19 cellular contexts compared by ENCODE assay signal in the genomic region with DNA sequence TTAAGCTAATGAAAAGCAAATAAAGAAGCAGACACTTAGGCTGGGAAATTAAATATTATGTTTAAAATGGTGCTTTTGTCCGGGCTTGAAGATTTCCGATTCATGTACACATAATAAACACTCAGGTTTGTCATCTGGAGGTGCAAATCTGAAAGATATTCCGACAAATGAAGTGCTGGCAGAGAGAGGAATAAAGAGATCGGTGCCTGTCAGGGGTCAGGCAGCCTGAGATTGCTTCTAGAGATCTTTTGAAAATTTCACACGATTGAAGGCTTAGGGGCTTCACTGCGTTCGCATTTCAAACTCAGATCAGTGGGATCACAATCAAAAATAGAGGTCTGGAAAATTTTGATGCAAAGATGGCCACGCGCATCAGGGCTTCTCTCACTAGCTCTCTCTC. TPM values are rescaled to one million over a fixed set of nuclear protein-coding genes. Genes with fewer than 3 reads are reported as not detected.
DNase-seq lines count a peak whose midpoint lies in the region; ATAC-seq, FAIRE-seq and TF ChIP-seq lines count a peak whose summit lies in the region.
"Had no signal": no experiment of that assay in that cellular context is flagged by ENCODE, and none has a peak within 500 bp of the region (broad histone marks: within the 10 kb centered on the region; RNA-seq: fewer than 3 reads in every experiment).

No MANE protein-coding gene starts in this region.

- H3K4me2 ChIP-seq in SK-N-SH (no peak overlapping the region), astrocyte (ENCODE audit: low read length) (peak overlapping the region; percentile 67)

- intact Hi-C loops in stomach (cut with DNase I; ENCODE audit: low total_unique reads) (no loop called here), transverse colon (cut with DNase I; ENCODE audit: low total_unique reads) (loop anchor here (5.0 kb wide), 1 partner anchor 1514 kb away; no protein-coding TSS in a partner anchor)

- H3K79me2 ChIP-seq in SK-N-SH (ENCODE audit: insufficient read depth): no peaks in the 10 kb centered on the region
- H3K79me2 ChIP-seq in astrocyte (ENCODE audit: insufficient read depth, low read length): peaks cover 12% of the 10 kb centered on the region

- H2AFZ ChIP-seq in SK-N-SH (ENCODE audit: low read depth) (no peak overlapping the region), astrocyte (ENCODE audit: low read depth, low read length) (no peak overlapping the region)

- DNase-seq in SK-N-SH (peak; percentile 7), astrocyte (ENCODE audit: low read depth) (no peak), neural crest cell (ENCODE audit: low read depth, low spot score) (no peak), stomach (no peak), transverse colon (no peak), 8988T (no peak)
- DNase-seq: BE2C; CD4-positive, alpha-beta memory T cell; DMS79; GOT3; NCI-H1092 treated with DMSO at 0.1 percent for 48 hours; NCI-H2081 treated with DMSO at 0.1 percent for 48 hours; NCI-H510A treated with DMSO at 0.1 percent for 48 hours; PC-3 had no signal

- H3K4me3 ChIP-seq in SK-N-SH (ENCODE audit: low read depth in 2 of 2, low read length in 1 of 2): no peak overlapping the region
- no peak overlapping the region for H3K4me3 ChIP-seq in astrocyte (ENCODE audit: insufficient read depth, low read depth, low read length)
- peak overlapping the region in 1 of 4 donors; percentile 8 for H3K4me3 ChIP-seq in stomach
- no peak overlapping the region for H3K4me3 ChIP-seq in transverse colon

- no peak for TF ChIP-seq EP300 in SK-N-SH (IDR thresholded peaks at IDR 0.05; ENCODE audit: borderline replicate concordance in 1 of 2, low read depth in 1 of 2, low read length in 1 of 2)
- TF ChIP-seq EP300 in stomach (IDR thresholded peaks at IDR 0.05): no peak
- TF ChIP-seq EP300 in transverse colon (IDR thresholded peaks at IDR 0.05; ENCODE audit: low read depth): no peak

- H3K9me3 Mint-ChIP-seq in astrocyte (ENCODE audit: unreplicated experiment): peaks cover 8% of the 10 kb centered on the region
- H3K9me3 Mint-ChIP-seq in neural crest cell: no peaks in the 10 kb centered on the region

- H3K27ac ChIP-seq in SK-N-SH (ENCODE audit: low read depth in 2 of 2, low read length in 1 of 2) (no peak overlapping the region), astrocyte (ENCODE audit: low read depth, low read length) (peak overlapping the region; percentile 20), stomach (peak overlapping the region in 4 of 5 donors; percentile 54 to 97 (median 96)), transverse colon (no peak overlapping the region)
- H3K27ac ChIP-seq: 22Rv1 had no signal

- no peaks in the 10 kb centered on the region for H4K20me1 ChIP-seq in SK-N-SH (ENCODE audit: insufficient read depth)
- peaks cover 15% of the 10 kb centered on the region for H4K20me1 ChIP-seq in astrocyte (ENCODE audit: insufficient read depth, low read length)

- H3K4me3 Mint-ChIP-seq in astrocyte (ENCODE audit: unreplicated experiment) (no peak overlapping the region), neural crest cell (peak overlapping the region; percentile 65)
- H3K4me3 Mint-ChIP-seq: CD4-positive, alpha-beta memory T cell had no signal

- POLR2A ChIA-PET in SK-N-SH (lab: Yijun Ruan, JAX): no interaction called here

- H3K36me3 ChIP-seq in SK-N-SH (replicated peaks in 1 of 2; ENCODE audit: control insufficient read depth in 1 of 2, insufficient read depth in 2 of 2, low read length in 1 of 2) (no peaks in the 10 kb centered on the region), astrocyte (ENCODE audit: insufficient read depth, low read length) (no peaks in the 10 kb centered on the region), stomach (no peaks in the 10 kb centered on the region), transverse colon (no peaks in the 10 kb centered on the region)
- H3K36me3 ChIP-seq: BE2C had no signal

- H3K36me3 Mint-ChIP-seq in astrocyte (ENCODE audit: low read depth, unreplicated experiment): no peaks in the 10 kb centered on the region
- H3K36me3 Mint-ChIP-seq in neural crest cell (ENCODE audit: low read depth): no peaks in the 10 kb centered on the region

- H3K27ac Mint-ChIP-seq in astrocyte (ENCODE audit: unreplicated experiment) (no peak overlapping the region), neural crest cell (ENCODE audit: unreplicated experiment) (peak overlapping the region; percentile 78)

- H3K9me2 ChIP-seq in SK-N-SH: no peaks in the 10 kb centered on the region

- no peaks in the 10 kb centered on the region for H3K9me3 ChIP-seq in SK-N-SH
- H3K9me3 ChIP-seq in astrocyte (ENCODE audit: insufficient read depth, low read depth, low read length): peaks cover 4% of the 10 kb centered on the region
- H3K9me3 ChIP-seq in stomach: no peaks in the 10 kb centered on the region
- no peaks in the 10 kb centered on the region for H3K9me3 ChIP-seq in transverse colon
- H3K9me3 ChIP-seq: BE2C had no signal

- FAIRE-seq in astrocyte (lab: Jason Lieb, UNC): no peak
- FAIRE-seq: D721Med, GM18507 had no signal

- peaks cover 88% of the 10 kb centered on the region for H3K27me3 Mint-ChIP-seq in astrocyte (ENCODE audit: low read depth, unreplicated experiment)
- peaks cover 92% of the 10 kb centered on the region for H3K27me3 Mint-ChIP-seq in neural crest cell (ENCODE audit: low read depth)

- H3K4me1 Mint-ChIP-seq in astrocyte (ENCODE audit: low read depth, unreplicated experiment) (peaks cover 2% of the 10 kb centered on the region), neural crest cell (peaks cover 66% of the 10 kb centered on the region)

- H3F3A ChIP-seq in SK-N-SH (replicated peaks; ENCODE audit: insufficient read depth): no peaks in the 10 kb centered on the region

- CTCF ChIA-PET in SK-N-SH (lab: Yijun Ruan, JAX): interaction anchor here (0.7 to 1.1 kb wide), 2 partner anchors 35 to 222 kb away, joined by 3 read pairs; no protein-coding TSS in a partner anchor

- in situ Hi-C loops in transverse colon (cut with MboI; ENCODE audit: low pct_ligation_motif_present in 1 of 4, low pct_unique_long_range_greater_than_20kb in 1 of 4, low sequenced_read_pairs in 3 of 4): loop anchor here in 2 of 4 donors (25.0 kb wide), 3 partner anchors 524 to 1399 kb away; no protein-coding TSS in a partner anchor

- no peak for TF ChIP-seq POLR2A in stomach (IDR thresholded peaks at IDR 0.05)
- no peak for TF ChIP-seq POLR2A in transverse colon (IDR thresholded peaks at IDR 0.05)

- no peak for TF ChIP-seq RAD21 in SK-N-SH (IDR thresholded peaks at IDR 0.05; ENCODE audit: low read length)

- 16% methylated on average over 9 of the region's 9 CpGs for WGBS in SK-N-SH (ENCODE audit: low lambda C conversion rate)
- 53 to 73% (median 64%) methylated on average over 9 of the region's 9 CpGs for WGBS in stomach, 5 donors
- WGBS in transverse colon (ENCODE audit: low coverage in 1 of 2), 2 donors: 47 to 50% methylated on average over 8 to 9 of the region's 9 CpGs

- TF ChIP-seq CTCF in SK-N-SH (IDR thresholded peaks at IDR 0.05) (no peak), astrocyte (IDR thresholded peaks at IDR 0.05; ENCODE audit: insufficient read depth, low read depth, low read length) (no peak), neural crest cell (conservative IDR thresholded peaks at IDR 0.05) (no peak), stomach (IDR thresholded peaks at IDR 0.05) (no peak), transverse colon (IDR thresholded peaks at IDR 0.05) (no peak)

- no peak for ATAC-seq in SK-N-SH treated with all-trans-retinoic acid at 6 μM for 48 hours
- ATAC-seq in GM21723 (IDR thresholded peaks at IDR 0.05; ENCODE audit: unreplicated experiment): no peak
- ATAC-seq: PC-3 had no signal

- no peak overlapping the region for H3K9ac ChIP-seq in SK-N-SH
- no peak overlapping the region for H3K9ac ChIP-seq in astrocyte (ENCODE audit: low read length)

- H3K4me1 ChIP-seq in SK-N-SH (ENCODE audit: control insufficient read depth in 1 of 2, insufficient read depth in 2 of 2, low read depth in 1 of 2, low read length in 1 of 2) (no peaks in the 10 kb centered on the region), astrocyte (ENCODE audit: insufficient read depth, low read length) (peaks cover 33% of the 10 kb centered on the region), stomach (peaks cover 4 to 71% (median 44%) of the 10 kb centered on the region in 4 donors), transverse colon (peaks cover 0 to 13% (median 6%) of the 10 kb centered on the region in 4 donors)
- H3K4me1 ChIP-seq: BE2C had no signal

- peaks cover 100% of the 10 kb centered on the region for H3K27me3 ChIP-seq in SK-N-SH (ENCODE audit: insufficient read depth)
- H3K27me3 ChIP-seq in astrocyte (ENCODE audit: insufficient read depth, low read length): peaks cover 39% of the 10 kb centered on the region
- peaks cover 0 to 81% (median 22%) of the 10 kb centered on the region in 3 donors for H3K27me3 ChIP-seq in stomach
- H3K27me3 ChIP-seq in transverse colon: peaks cover 100% of the 10 kb centered on the region

TF ChIP-seq in SK-N-SH, 30 proteins besides CTCF, POLR2A, EP300 and RAD21 (continues in another document):
- TF ChIP-seq RXRA (IDR thresholded peaks at IDR 0.05; ENCODE audit: borderline replicate concordance, low read depth) (no peak), SIN3A (IDR thresholded peaks at IDR 0.05; ENCODE audit: borderline replicate concordance, low read depth, low read length) (no peak), YY1 (IDR thresholded peaks at IDR 0.05; ENCODE audit: low read depth) (no peak)

TF ChIP-seq in SK-N-SH treated with all-trans-retinoic acid at 6 μM for 48 hours, 23 proteins besides CTCF, POLR2A, EP300 and RAD21 (continues in another document):
- TF ChIP-seq, protein P1, sequence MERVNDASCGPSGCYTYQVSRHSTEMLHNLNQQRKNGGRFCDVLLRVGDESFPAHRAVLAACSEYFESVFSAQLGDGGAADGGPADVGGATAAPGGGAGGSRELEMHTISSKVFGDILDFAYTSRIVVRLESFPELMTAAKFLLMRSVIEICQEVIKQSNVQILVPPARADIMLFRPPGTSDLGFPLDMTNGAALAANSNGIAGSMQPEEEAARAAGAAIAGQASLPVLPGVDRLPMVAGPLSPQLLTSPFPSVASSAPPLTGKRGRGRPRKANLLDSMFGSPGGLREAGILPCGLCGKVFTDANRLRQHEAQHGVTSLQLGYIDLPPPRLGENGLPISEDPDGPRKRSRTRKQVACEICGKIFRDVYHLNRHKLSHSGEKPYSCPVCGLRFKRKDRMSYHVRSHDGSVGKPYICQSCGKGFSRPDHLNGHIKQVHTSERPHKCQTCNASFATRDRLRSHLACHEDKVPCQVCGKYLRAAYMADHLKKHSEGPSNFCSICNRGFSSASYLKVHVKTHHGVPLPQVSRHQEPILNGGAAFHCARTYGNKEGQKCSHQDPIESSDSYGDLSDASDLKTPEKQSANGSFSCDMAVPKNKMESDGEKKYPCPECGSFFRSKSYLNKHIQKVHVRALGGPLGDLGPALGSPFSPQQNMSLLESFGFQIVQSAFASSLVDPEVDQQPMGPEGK (CRISPR knock-in tag; IDR thresholded peaks at IDR 0.05; ENCODE audit: borderline replicate concordance): no peak
- TF ChIP-seq TCF4 (CRISPR knock-in tag; IDR thresholded peaks at IDR 0.05; ENCODE audit: borderline replicate concordance): no peak
- TF ChIP-seq TOX (CRISPR knock-in tag; IDR thresholded peaks at IDR 0.05; ENCODE audit: borderline replicate concordance): no peak

RNA-seq across cellular contexts. Expression of a gene that starts 33.2 kb away (rescaled TPM):
- polyA plus RNA-seq in SK-N-SH (2012; rRNA removed): 2.8 and 3.9 TPM in 2 replicates
- polyA plus RNA-seq in SK-N-SH (2012; cell fraction: cytosol; rRNA removed): 2.8 and 3.7 TPM in 2 replicates
- polyA plus RNA-seq in SK-N-SH (2012; cell fraction: nucleus; rRNA removed): 3.8 and 5.0 TPM in 2 replicates
- total RNA-seq in astrocyte: 59.0 and 75.8 TPM in 2 replicates
- 147 and 150 TPM in 2 replicates for total RNA-seq in neural crest cell
- 10 to 100 TPM; 36.8 to 96.2 (median 63.0) TPM for total RNA-seq in stomach
- polyA plus RNA-seq in stomach: 10 to 100 TPM; 30.9 to 47.4 (median 39.7) TPM
- 10 to 100 TPM; 11.3 to 29.5 (median 18.4) TPM for total RNA-seq in transverse colon
- total RNA-seq: CD4-positive, alpha-beta memory T cell had no signal
- polyA plus RNA-seq: CD4-positive, alpha-beta memory T cell had no signal

Comparison
In these comparisons a context has a peak if more than half of its experiments do, and no peak if none do; other contexts are left out.
1. H3K27ac ChIP-seq: peak in astrocyte (single experiment) and stomach (4 of 5); none in SK-N-SH (0 of 2) and transverse colon (0 of 4).